ENCODE assay signal across 16 cellular contexts in genomic region chr2:105866439-105867170, GRCh38.
A peak's percentile ranks its signal among the peaks of the same experiment; 100 is the strongest.
DNase-seq lines count a peak whose midpoint lies in the region; ATAC-seq lines count a peak whose summit lies in the region.
"Had no signal": no experiment of that assay in that cellular context is flagged by ENCODE, and none has a peak within 500 bp of the region (broad histone marks: within the 10 kb centered on the region; RNA-seq: fewer than 3 reads in every experiment).

No MANE protein-coding gene starts in this region.

- no peak overlapping the region for H3K9ac ChIP-seq in mesenchymal stem cell (ENCODE audit: low read length)

- peak overlapping the region; percentile 80 for H3K27ac ChIP-seq in mesenchymal stem cell (ENCODE audit: low read length, poor library complexity, severe bottlenecking)
- H3K27ac ChIP-seq: RWPE1 had no signal

- ATAC-seq in central memory CD8-positive, alpha-beta T cell (replicated peaks; ENCODE audit: extremely low read depth, poor library complexity, severe bottlenecking): no peak
- ATAC-seq in HG02642 (IDR thresholded peaks at IDR 0.05; ENCODE audit: poor library complexity, unreplicated experiment) (no peak), HG03521 (IDR thresholded peaks at IDR 0.05; ENCODE audit: unreplicated experiment) (no peak), HG03571 (IDR thresholded peaks at IDR 0.05; ENCODE audit: unreplicated experiment) (no peak)

- no peak overlapping the region for H3K14ac ChIP-seq in mesenchymal stem cell (ENCODE audit: low read length in 2 of 2)

- in situ Hi-C loops in KBM-7 (cut with MboI; ENCODE audit: low pct_unique_long_range_greater_than_20kb, low sequenced_read_pairs): no loop called here

- peak overlapping the region; percentile 72 to 74 for H3K18ac ChIP-seq in mesenchymal stem cell (ENCODE audit: low read depth in 1 of 2, low read length in 2 of 2)

- DNase-seq in AG08395 (ENCODE audit: low spot score) (peak; percentile 10), KBM-7 (peak; percentile 16), mesenchymal stem cell (peak; percentile 64), NCI-H2227 treated with DMSO at 0.1 percent for 48 hours (lab: John Stamatoyannopoulos, UW) (no peak)
- DNase-seq in central memory CD8-positive, alpha-beta T cell (ENCODE audit: low spot score in 2 of 2): no peak
- DNase-seq: activated CD8-positive, alpha-beta memory T cell treated with anti-CD3 and anti-CD28 coated beads, Interleukin-2, amount 50 U/mL, for 4 hours; BE2C; erythroblast; islet precursor cell; naive B cell; NCI-H446; spleen had no signal

- no peak overlapping the region for H2AFZ ChIP-seq in mesenchymal stem cell (ENCODE audit: low read depth, low read length)

- H2BK5ac ChIP-seq in mesenchymal stem cell (ENCODE audit: low read depth, low read length, poor library complexity, severe bottlenecking): no peak overlapping the region

- no peak overlapping the region for H3K4ac ChIP-seq in mesenchymal stem cell (ENCODE audit: low read depth in 1 of 2, low read length in 2 of 2)

- no peaks in the 10 kb centered on the region for H3K27me3 Mint-ChIP-seq in central memory CD8-positive, alpha-beta T cell
- H3K27me3 Mint-ChIP-seq: naive B cell had no signal

- H3K27ac Mint-ChIP-seq in central memory CD8-positive, alpha-beta T cell (ENCODE audit: low read depth): peak overlapping the region; percentile 96

- peak overlapping the region; percentile 78 for H4K8ac ChIP-seq in mesenchymal stem cell (ENCODE audit: low read length)

- no peaks in the 10 kb centered on the region for H3K9me3 Mint-ChIP-seq in central memory CD8-positive, alpha-beta T cell
- H3K9me3 Mint-ChIP-seq: naive B cell had no signal

- H3K23ac ChIP-seq in mesenchymal stem cell (ENCODE audit: low read length in 2 of 2): no peak overlapping the region

- 84% methylated on average over 9 of the region's 10 CpGs for WGBS in mesenchymal stem cell

- H3K4me3 Mint-ChIP-seq in central memory CD8-positive, alpha-beta T cell: no peak overlapping the region

- H3K4me1 ChIP-seq in mesenchymal stem cell (ENCODE audit: control insufficient read depth, insufficient read depth, low read depth, low read length): peaks cover 29% of the 10 kb centered on the region
- H3K4me1 ChIP-seq: BE2C had no signal

- H2AK5ac ChIP-seq in mesenchymal stem cell (ENCODE audit: low read length, severe bottlenecking): peak overlapping the region; percentile 53

- H3K36me3 ChIP-seq in mesenchymal stem cell (ENCODE audit: control insufficient read depth in 1 of 2, insufficient read depth in 2 of 2, low read depth in 1 of 2, low read length in 2 of 2): peaks cover 0 to 8% of the 10 kb centered on the region in 2 experiments
- H3K36me3 ChIP-seq: BE2C had no signal

- H3K36me3 Mint-ChIP-seq in central memory CD8-positive, alpha-beta T cell (ENCODE audit: insufficient read depth): peaks cover 10% of the 10 kb centered on the region

- no peaks in the 10 kb centered on the region for H3K27me3 ChIP-seq in mesenchymal stem cell (ENCODE audit: control insufficient read depth in 1 of 2, insufficient read depth in 1 of 2, low read length in 2 of 2)
- H3K27me3 ChIP-seq: BE2C, spleen had no signal

- no peak overlapping the region for H2BK120ac ChIP-seq in mesenchymal stem cell (ENCODE audit: low read depth, low read length)

- H3K4me3 ChIP-seq in mesenchymal stem cell (ENCODE audit: insufficient read depth in 1 of 2, low read depth in 1 of 2, low read length in 2 of 2): no peak overlapping the region
- H3K4me3 ChIP-seq: spleen had no signal

- peak overlapping the region; percentile 19 for H3K4me2 ChIP-seq in mesenchymal stem cell (ENCODE audit: low read length, poor library complexity, severe bottlenecking)

- peak overlapping the region; percentile 26 for H2BK15ac ChIP-seq in mesenchymal stem cell (ENCODE audit: low read depth, poor library complexity, severe bottlenecking)

- H3K4me1 Mint-ChIP-seq in central memory CD8-positive, alpha-beta T cell: peaks cover 70% of the 10 kb centered on the region

- peak overlapping the region; percentile 65 to 79 for H2BK12ac ChIP-seq in mesenchymal stem cell (ENCODE audit: low read length in 2 of 2)

- H3K9me3 ChIP-seq in mesenchymal stem cell (ENCODE audit: control insufficient read depth, low read length): no peaks in the 10 kb centered on the region
- H3K9me3 ChIP-seq: BE2C, spleen had no signal

- H3K79me1 ChIP-seq in mesenchymal stem cell (replicated peaks; ENCODE audit: low read length, poor library complexity, severe bottlenecking): peaks cover 48% of the 10 kb centered on the region

- peak overlapping the region; percentile 44 for H4K91ac ChIP-seq in mesenchymal stem cell (ENCODE audit: low read length)

Comparison
In these comparisons a context has a peak if more than half of its experiments do, and no peak if none do; other contexts are left out.
1. DNase-seq: peak in AG08395 (single experiment), KBM-7 (single experiment) and mesenchymal stem cell (single experiment); none in central memory CD8-positive, alpha-beta T cell (0 of 2) and NCI-H2227 treated with DMSO at 0.1 percent for 48 hours (single experiment).